Comparison of ENCODE assay signal across 21 cellular contexts in the genomic region with DNA sequence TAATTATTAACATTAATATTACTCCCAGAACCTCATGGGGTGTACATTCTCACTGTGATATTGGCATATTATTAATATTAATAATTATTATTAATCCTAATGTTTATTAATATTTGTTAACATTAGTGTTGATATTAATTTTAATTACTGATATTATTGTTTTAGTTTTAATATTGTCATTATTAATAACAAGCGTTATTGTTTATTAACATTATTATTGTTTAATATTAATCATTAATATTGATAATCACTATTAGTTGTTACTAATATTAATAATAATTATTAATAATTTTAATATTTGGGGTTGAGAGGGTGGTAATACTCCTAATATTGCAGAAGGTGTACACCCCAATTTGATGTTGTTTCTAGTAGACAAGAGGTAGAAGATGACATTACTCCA.
DNase-seq lines count a peak whose midpoint lies in the region; ATAC-seq, FAIRE-seq and TF ChIP-seq lines count a peak whose summit lies in the region.
"Had no signal": no experiment of that assay in that cellular context is flagged by ENCODE, and none has a peak within 500 bp of the region (broad histone marks: within the 10 kb centered on the region; RNA-seq: fewer than 3 reads in every experiment).

No MANE protein-coding gene starts in this region.

- CTCF ChIA-PET in WTC11 (lab: Charles Lee) = no interaction called here

- peaks cover 0 to 5% of the 10 kb centered on the region in 2 donors for H3K9me3 ChIP-seq in right atrium auricular region
- H3K9me3 ChIP-seq: BE2C, HAP-1 had no signal

- H3K36me3 Mint-ChIP-seq in WTC11 = 0 out of 2 replicates have a peak, but pooled peaks cover 3% of the 10 kb centered on the region
- H3K36me3 Mint-ChIP-seq: CD4-positive, CD25-positive, alpha-beta regulatory T cell; CD8-positive, alpha-beta memory T cell had no signal

- POLR2A ChIA-PET in WTC11 (lab: Charles Lee) = no interaction called here

- H3K4me1 Mint-ChIP-seq in WTC11 = no peaks in the 10 kb centered on the region
- H3K4me1 Mint-ChIP-seq: CD4-positive, CD25-positive, alpha-beta regulatory T cell; CD8-positive, alpha-beta memory T cell had no signal

- H3K27me3 ChIP-seq in right atrium auricular region = no peaks in the 10 kb centered on the region
- H3K27me3 ChIP-seq: BE2C had no signal

- H3K36me3 ChIP-seq in right atrium auricular region = no peaks in the 10 kb centered on the region
- H3K36me3 ChIP-seq: BE2C, HAP-1 had no signal

- H3K4me3 ChIP-seq in right atrium auricular region = no peak overlapping the region
- H3K4me3 ChIP-seq: GM23248, HAP-1 had no signal

- no peak for TF ChIP-seq CTCF in WTC11 (IDR thresholded peaks at IDR 0.05)
- TF ChIP-seq CTCF in right atrium auricular region (IDR thresholded peaks at IDR 0.05) = no peak

- no peaks in the 10 kb centered on the region for H3K27me3 Mint-ChIP-seq in WTC11 (ENCODE audit: low read depth)
- H3K27me3 Mint-ChIP-seq: CD4-positive, CD25-positive, alpha-beta regulatory T cell; CD8-positive, alpha-beta memory T cell had no signal

- no peak overlapping the region for H3K4me3 Mint-ChIP-seq in WTC11
- H3K4me3 Mint-ChIP-seq: CD4-positive, CD25-positive, alpha-beta regulatory T cell; CD8-positive, alpha-beta memory T cell had no signal

- peaks cover 18% of the 10 kb centered on the region for H3K9me3 Mint-ChIP-seq in WTC11

- no peak overlapping the region for H3K27ac Mint-ChIP-seq in WTC11
- H3K27ac Mint-ChIP-seq: CD4-positive, CD25-positive, alpha-beta regulatory T cell; CD8-positive, alpha-beta memory T cell had no signal

- no peak for DNase-seq in WTC11 (ENCODE audit: low spot score)
- no peak for DNase-seq in frontal cortex (ENCODE audit: low spot score in 2 of 2)
- DNase-seq in NCI-H226 = no peak
- no peak for DNase-seq in right atrium auricular region (ENCODE audit: low spot score)
- DNase-seq in NCI-H1417 treated with DMSO at 0.1 percent for 48 hours (lab: John Stamatoyannopoulos, UW) = no peak
- DNase-seq: ACHN; BE2C; C1 segment of cervical spinal cord; CD4-positive, CD25-positive, alpha-beta regulatory T cell; CD8-positive, alpha-beta memory T cell; COR-L47; DMS 273 treated with DMSO at 0.1 percent for 48 hours; DMS53; DND-41; EL; GM23248 had no signal

- H3K27ac ChIP-seq in right atrium auricular region = no peak overlapping the region
- H3K27ac ChIP-seq: GM23248 had no signal

- FAIRE-seq in G401.6 (lab: Jason Lieb, UNC) = peak; percentile 94
- FAIRE-seq in frontal cortex (lab: Jason Lieb, UNC) = peak; percentile 96
- FAIRE-seq: GM12892, GM18507, HepG2 had no signal

- no peaks in the 10 kb centered on the region for H3K4me1 ChIP-seq in right atrium auricular region
- H3K4me1 ChIP-seq: BE2C, HAP-1 had no signal

- no peak for ATAC-seq in WTC11
- ATAC-seq: HepG2 had no signal

TF ChIP-seq in WTC11, 78 proteins besides CTCF, POLR2A, EP300 and RAD21:
- peak; percentile 94 for TF ChIP-seq HMGA2 (CRISPR knock-in tag; IDR thresholded peaks at IDR 0.05)
- TF ChIP-seq, protein P1, sequence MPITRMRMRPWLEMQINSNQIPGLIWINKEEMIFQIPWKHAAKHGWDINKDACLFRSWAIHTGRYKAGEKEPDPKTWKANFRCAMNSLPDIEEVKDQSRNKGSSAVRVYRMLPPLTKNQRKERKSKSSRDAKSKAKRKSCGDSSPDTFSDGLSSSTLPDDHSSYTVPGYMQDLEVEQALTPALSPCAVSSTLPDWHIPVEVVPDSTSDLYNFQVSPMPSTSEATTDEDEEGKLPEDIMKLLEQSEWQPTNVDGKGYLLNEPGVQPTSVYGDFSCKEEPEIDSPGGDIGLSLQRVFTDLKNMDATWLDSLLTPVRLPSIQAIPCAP (CRISPR knock-in tag; IDR thresholded peaks at IDR 0.05) = no peak
- TF ChIP-seq, protein P2, sequence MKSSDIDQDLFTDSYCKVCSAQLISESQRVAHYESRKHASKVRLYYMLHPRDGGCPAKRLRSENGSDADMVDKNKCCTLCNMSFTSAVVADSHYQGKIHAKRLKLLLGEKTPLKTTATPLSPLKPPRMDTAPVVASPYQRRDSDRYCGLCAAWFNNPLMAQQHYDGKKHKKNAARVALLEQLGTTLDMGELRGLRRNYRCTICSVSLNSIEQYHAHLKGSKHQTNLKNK (CRISPR knock-in tag; IDR thresholded peaks at IDR 0.05) = no peak
- TF ChIP-seq RORB (CRISPR knock-in tag; IDR thresholded peaks at IDR 0.05) = no peak
